In the genomic region with DNA sequence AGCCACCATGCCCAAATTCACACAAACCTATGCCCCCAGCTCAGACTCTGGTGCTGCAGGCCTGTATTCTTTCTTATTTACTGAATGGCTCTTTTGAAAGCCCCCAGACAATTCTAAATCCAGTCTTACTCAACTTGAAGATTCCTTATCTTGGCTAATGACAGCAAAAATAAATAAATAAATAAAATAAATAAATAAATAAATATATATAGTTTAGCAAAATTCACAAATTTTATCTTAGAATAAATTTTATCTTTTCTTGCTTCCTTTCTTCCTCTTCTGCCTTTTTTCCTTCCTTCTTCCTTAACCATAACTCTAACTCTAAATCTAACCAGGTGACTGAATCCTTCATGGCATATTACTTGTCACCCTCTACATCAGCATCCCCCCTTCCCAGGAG, we compare ENCODE assay signal across 1 cellular context.
TF ChIP-seq lines count a peak whose summit lies in the region.

No MANE protein-coding gene starts in this region.

TF ChIP-seq in HEK293, 187 proteins besides CTCF, POLR2A, EP300 and RAD21 (continued from another document and continues in another):
- peak; percentile 97 for TF ChIP-seq ZNF433 (tag by site-specific recombination; IDR thresholded peaks at IDR 0.05; ENCODE audit: low read depth)
- peak; percentile 56 for TF ChIP-seq ZNF366 (tag by site-specific recombination; conservative IDR thresholded peaks at IDR 0.05)
- TF ChIP-seq ZNF202 (tag by site-specific recombination; IDR thresholded peaks at IDR 0.05; ENCODE audit: borderline replicate concordance): peak; percentile 96; the same call in 1 of the 2 replicates
- TF ChIP-seq, protein P1, sequence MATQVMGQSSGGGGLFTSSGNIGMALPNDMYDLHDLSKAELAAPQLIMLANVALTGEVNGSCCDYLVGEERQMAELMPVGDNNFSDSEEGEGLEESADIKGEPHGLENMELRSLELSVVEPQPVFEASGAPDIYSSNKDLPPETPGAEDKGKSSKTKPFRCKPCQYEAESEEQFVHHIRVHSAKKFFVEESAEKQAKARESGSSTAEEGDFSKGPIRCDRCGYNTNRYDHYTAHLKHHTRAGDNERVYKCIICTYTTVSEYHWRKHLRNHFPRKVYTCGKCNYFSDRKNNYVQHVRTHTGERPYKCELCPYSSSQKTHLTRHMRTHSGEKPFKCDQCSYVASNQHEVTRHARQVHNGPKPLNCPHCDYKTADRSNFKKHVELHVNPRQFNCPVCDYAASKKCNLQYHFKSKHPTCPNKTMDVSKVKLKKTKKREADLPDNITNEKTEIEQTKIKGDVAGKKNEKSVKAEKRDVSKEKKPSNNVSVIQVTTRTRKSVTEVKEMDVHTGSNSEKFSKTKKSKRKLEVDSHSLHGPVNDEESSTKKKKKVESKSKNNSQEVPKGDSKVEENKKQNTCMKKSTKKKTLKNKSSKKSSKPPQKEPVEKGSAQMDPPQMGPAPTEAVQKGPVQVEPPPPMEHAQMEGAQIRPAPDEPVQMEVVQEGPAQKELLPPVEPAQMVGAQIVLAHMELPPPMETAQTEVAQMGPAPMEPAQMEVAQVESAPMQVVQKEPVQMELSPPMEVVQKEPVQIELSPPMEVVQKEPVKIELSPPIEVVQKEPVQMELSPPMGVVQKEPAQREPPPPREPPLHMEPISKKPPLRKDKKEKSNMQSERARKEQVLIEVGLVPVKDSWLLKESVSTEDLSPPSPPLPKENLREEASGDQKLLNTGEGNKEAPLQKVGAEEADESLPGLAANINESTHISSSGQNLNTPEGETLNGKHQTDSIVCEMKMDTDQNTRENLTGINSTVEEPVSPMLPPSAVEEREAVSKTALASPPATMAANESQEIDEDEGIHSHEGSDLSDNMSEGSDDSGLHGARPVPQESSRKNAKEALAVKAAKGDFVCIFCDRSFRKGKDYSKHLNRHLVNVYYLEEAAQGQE (tag by site-specific recombination; IDR thresholded peaks at IDR 0.05): peak; percentile 89
- no peak for TF ChIP-seq ZNF837 (tag by site-specific recombination; IDR thresholded peaks at IDR 0.05)
- TF ChIP-seq ZNF324 (tag by site-specific recombination; IDR thresholded peaks at IDR 0.05): no peak
- peak; percentile 73 for TF ChIP-seq ZNF529 (tag by site-specific recombination; IDR thresholded peaks at IDR 0.05; ENCODE audit: insufficient replicate concordance)
- peak; percentile 93; the same call in 1 of the 2 replicates for TF ChIP-seq ZNF140 (tag by site-specific recombination; IDR thresholded peaks at IDR 0.05)
- 0 out of 2 replicates have a peak, but pooled peaks have one; percentile 59 for TF ChIP-seq BCL11B (tag by site-specific recombination; IDR thresholded peaks at IDR 0.05; ENCODE audit: low read depth)
- TF ChIP-seq, protein P2, sequence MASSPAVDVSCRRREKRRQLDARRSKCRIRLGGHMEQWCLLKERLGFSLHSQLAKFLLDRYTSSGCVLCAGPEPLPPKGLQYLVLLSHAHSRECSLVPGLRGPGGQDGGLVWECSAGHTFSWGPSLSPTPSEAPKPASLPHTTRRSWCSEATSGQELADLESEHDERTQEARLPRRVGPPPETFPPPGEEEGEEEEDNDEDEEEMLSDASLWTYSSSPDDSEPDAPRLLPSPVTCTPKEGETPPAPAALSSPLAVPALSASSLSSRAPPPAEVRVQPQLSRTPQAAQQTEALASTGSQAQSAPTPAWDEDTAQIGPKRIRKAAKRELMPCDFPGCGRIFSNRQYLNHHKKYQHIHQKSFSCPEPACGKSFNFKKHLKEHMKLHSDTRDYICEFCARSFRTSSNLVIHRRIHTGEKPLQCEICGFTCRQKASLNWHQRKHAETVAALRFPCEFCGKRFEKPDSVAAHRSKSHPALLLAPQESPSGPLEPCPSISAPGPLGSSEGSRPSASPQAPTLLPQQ (tag by site-specific recombination; IDR thresholded peaks at IDR 0.05): peak; percentile 40; the same call in 1 of the 2 replicates
- TF ChIP-seq ZFP37 (tag by site-specific recombination; IDR thresholded peaks at IDR 0.05): peak; percentile 87; the same call in 1 of the 2 replicates
- TF ChIP-seq YY1 (tag by site-specific recombination; IDR thresholded peaks at IDR 0.05): no peak
- TF ChIP-seq, protein P3, sequence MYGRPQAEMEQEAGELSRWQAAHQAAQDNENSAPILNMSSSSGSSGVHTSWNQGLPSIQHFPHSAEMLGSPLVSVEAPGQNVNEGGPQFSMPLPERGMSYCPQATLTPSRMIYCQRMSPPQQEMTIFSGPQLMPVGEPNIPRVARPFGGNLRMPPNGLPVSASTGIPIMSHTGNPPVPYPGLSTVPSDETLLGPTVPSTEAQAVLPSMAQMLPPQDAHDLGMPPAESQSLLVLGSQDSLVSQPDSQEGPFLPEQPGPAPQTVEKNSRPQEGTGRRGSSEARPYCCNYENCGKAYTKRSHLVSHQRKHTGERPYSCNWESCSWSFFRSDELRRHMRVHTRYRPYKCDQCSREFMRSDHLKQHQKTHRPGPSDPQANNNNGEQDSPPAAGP (tag by site-specific recombination; IDR thresholded peaks at IDR 0.05): no peak
- TF ChIP-seq, protein P4, sequence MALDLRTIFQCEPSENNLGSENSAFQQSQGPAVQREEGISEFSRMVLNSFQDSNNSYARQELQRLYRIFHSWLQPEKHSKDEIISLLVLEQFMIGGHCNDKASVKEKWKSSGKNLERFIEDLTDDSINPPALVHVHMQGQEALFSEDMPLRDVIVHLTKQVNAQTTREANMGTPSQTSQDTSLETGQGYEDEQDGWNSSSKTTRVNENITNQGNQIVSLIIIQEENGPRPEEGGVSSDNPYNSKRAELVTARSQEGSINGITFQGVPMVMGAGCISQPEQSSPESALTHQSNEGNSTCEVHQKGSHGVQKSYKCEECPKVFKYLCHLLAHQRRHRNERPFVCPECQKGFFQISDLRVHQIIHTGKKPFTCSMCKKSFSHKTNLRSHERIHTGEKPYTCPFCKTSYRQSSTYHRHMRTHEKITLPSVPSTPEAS (tag by site-specific recombination; IDR thresholded peaks at IDR 0.05): 0 out of 2 replicates have a peak, but pooled peaks have one; percentile 22
- no peak for TF ChIP-seq ZNF624 (tag by site-specific recombination; IDR thresholded peaks at IDR 0.05)
- peak; percentile 91 for TF ChIP-seq ZXDB (tag by site-specific recombination; IDR thresholded peaks at IDR 0.05)
- TF ChIP-seq ZNF404 (tag by site-specific recombination; IDR thresholded peaks at IDR 0.05): peak; percentile 89; the same call in 1 of the 2 replicates
- 0 out of 2 replicates have a peak, but pooled peaks have one; percentile 38 for TF ChIP-seq ZNF362 (tag by site-specific recombination; IDR thresholded peaks at IDR 0.05)
- TF ChIP-seq BCL11A (tag by site-specific recombination; IDR thresholded peaks at IDR 0.05; ENCODE audit: low read depth): no peak
- TF ChIP-seq ZNF610 (tag by site-specific recombination; IDR thresholded peaks at IDR 0.05; ENCODE audit: borderline replicate concordance): 0 out of 2 replicates have a peak, but pooled peaks have one; percentile 23
- TF ChIP-seq ZNF121 (tag by site-specific recombination; IDR thresholded peaks at IDR 0.05): peak; percentile 83
- TF ChIP-seq, protein P5, sequence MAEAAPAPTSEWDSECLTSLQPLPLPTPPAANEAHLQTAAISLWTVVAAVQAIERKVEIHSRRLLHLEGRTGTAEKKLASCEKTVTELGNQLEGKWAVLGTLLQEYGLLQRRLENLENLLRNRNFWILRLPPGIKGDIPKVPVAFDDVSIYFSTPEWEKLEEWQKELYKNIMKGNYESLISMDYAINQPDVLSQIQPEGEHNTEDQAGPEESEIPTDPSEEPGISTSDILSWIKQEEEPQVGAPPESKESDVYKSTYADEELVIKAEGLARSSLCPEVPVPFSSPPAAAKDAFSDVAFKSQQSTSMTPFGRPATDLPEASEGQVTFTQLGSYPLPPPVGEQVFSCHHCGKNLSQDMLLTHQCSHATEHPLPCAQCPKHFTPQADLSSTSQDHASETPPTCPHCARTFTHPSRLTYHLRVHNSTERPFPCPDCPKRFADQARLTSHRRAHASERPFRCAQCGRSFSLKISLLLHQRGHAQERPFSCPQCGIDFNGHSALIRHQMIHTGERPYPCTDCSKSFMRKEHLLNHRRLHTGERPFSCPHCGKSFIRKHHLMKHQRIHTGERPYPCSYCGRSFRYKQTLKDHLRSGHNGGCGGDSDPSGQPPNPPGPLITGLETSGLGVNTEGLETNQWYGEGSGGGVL (tag by site-specific recombination; IDR thresholded peaks at IDR 0.05): no peak
- TF ChIP-seq ZNF830 (tag by site-specific recombination; IDR thresholded peaks at IDR 0.05; ENCODE audit: low read depth): no peak
- TF ChIP-seq ZNF670 (tag by site-specific recombination; IDR thresholded peaks at IDR 0.05; ENCODE audit: low read depth): no peak
- peak; percentile 96 for TF ChIP-seq ZNF510 (tag by site-specific recombination; IDR thresholded peaks at IDR 0.05; ENCODE audit: insufficient replicate concordance)
- peak; percentile 90 for TF ChIP-seq ZBTB11 (tag by site-specific recombination; conservative IDR thresholded peaks at IDR 0.05; ENCODE audit: low read depth)
- TF ChIP-seq SETDB1 (IDR thresholded peaks at IDR 0.05; ENCODE audit: insufficient read length, low read length): no peak
- peak; percentile 64; the same call in 1 of the 2 replicates for TF ChIP-seq ZNF341 (tag by site-specific recombination; IDR thresholded peaks at IDR 0.05; ENCODE audit: low read depth)
- TF ChIP-seq PBX3 (CRISPR knock-in tag; IDR thresholded peaks at IDR 0.05): no peak
- TF ChIP-seq ZNF791 (tag by site-specific recombination; IDR thresholded peaks at IDR 0.05): peak; percentile 78
- TF ChIP-seq ZNF785 (tag by site-specific recombination; IDR thresholded peaks at IDR 0.05): no peak
- peak; percentile 60; the same call in 1 of the 2 replicates for TF ChIP-seq ZNF580 (tag by site-specific recombination; IDR thresholded peaks at IDR 0.05)
- no peak for TF ChIP-seq GLIS2 (tag by site-specific recombination; IDR thresholded peaks at IDR 0.05)
- TF ChIP-seq ZNF184 (tag by site-specific recombination; IDR thresholded peaks at IDR 0.05): no peak
- TF ChIP-seq ZNF600 (tag by site-specific recombination; IDR thresholded peaks at IDR 0.05): no peak
- peak; percentile 53; the same call in 1 of the 2 replicates for TF ChIP-seq REPIN1 (tag by site-specific recombination; IDR thresholded peaks at IDR 0.05; ENCODE audit: low read depth)
- no peak for TF ChIP-seq ZNF621 (tag by site-specific recombination; IDR thresholded peaks at IDR 0.05)
- TF ChIP-seq ZNF266 (tag by site-specific recombination; IDR thresholded peaks at IDR 0.05; ENCODE audit: low read depth): peak; percentile 96
- TF ChIP-seq ZNF16 (tag by site-specific recombination; IDR thresholded peaks at IDR 0.05; ENCODE audit: low read depth): peak; percentile 22; the same call in 1 of the 2 replicates
- TF ChIP-seq ZNF530 (tag by site-specific recombination; IDR thresholded peaks at IDR 0.05; ENCODE audit: low read depth): no peak
- no peak for TF ChIP-seq GLI4 (tag by site-specific recombination; IDR thresholded peaks at IDR 0.05)
- TF ChIP-seq ZNF768 (tag by site-specific recombination; IDR thresholded peaks at IDR 0.05): no peak
- TF ChIP-seq ZNF654 (tag by site-specific recombination; IDR thresholded peaks at IDR 0.05; ENCODE audit: low read depth): peak; percentile 49
- TF ChIP-seq, protein P6, sequence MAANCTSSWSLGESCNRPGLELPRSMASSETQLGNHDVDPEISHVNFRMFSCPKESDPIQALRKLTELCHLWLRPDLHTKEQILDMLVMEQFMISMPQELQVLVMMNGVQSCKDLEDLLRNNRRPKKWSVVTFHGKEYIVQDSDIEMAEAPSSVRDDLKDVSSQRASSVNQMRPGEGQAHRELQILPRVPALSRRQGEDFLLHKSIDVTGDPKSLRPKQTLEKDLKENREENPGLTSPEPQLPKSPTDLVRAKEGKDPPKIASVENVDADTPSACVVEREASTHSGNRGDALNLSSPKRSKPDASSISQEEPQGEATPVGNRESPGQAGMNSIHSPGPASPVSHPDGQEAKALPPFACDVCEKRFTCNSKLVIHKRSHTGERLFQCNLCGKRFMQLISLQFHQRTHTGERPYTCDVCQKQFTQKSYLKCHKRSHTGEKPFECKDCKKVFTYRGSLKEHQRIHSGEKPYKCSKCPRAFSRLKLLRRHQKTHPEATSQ (tag by site-specific recombination; IDR thresholded peaks at IDR 0.05): no peak
- peak; percentile 56; the same call in 1 of the 2 replicates for TF ChIP-seq GFI1B (tag by site-specific recombination; IDR thresholded peaks at IDR 0.05)
- TF ChIP-seq ZNF423 (tag by site-specific recombination; IDR thresholded peaks at IDR 0.05): no peak
